ENCODE assay signal across 14 cellular contexts in genomic region chr5:55986931-55987330, GRCh38. TPM values are rescaled to one million over a fixed set of nuclear protein-coding genes. Genes with fewer than 3 reads are reported as not detected.
DNase-seq lines count a peak whose midpoint lies in the region; ATAC-seq, FAIRE-seq and TF ChIP-seq lines count a peak whose summit lies in the region.
"Had no signal": no experiment of that assay in that cellular context is flagged by ENCODE, and none has a peak within 500 bp of the region (broad histone marks: within the 10 kb centered on the region; RNA-seq: fewer than 3 reads in every experiment).

No MANE protein-coding gene starts in this region.

- peaks cover 7% of the 10 kb centered on the region for H3K9me3 Mint-ChIP-seq in activated naive CD4-positive, alpha-beta T cell treated with anti-CD3 and anti-CD28 coated beads, Interleukin-2, amount 10 ng/mL, durations not matched to agents 7 days and 5 days
- peaks cover 0 to 5% of the 10 kb centered on the region in 2 donors for H3K9me3 Mint-ChIP-seq in activated naive CD4-positive, alpha-beta T cell treated with anti-CD3 and anti-CD28 coated beads, Interleukin-2, amount 50 U/mL, for 72 hours
- peaks cover 0 to 5% (median 0%) of the 10 kb centered on the region in 11 donors for H3K9me3 Mint-ChIP-seq in naive thymus-derived CD4-positive, alpha-beta T cell

- intact Hi-C loops in naive thymus-derived CD4-positive, alpha-beta T cell (cut with micrococcal nuclease) = no loop called here
- intact Hi-C loops in kidney (cut with DNase I) = no loop called here

- CTCF ChIA-PET in activated naive CD4-positive, alpha-beta T cell treated with anti-CD3 and anti-CD28 coated beads, Interleukin-2, amount 10 ng/mL, durations not matched to agents 7 days and 5 days (lab: Charles Lee) = interaction anchor here (1.0 kb wide), 2 partner anchors 9 to 113 kb away, joined by 3 read pairs; no protein-coding TSS in a partner anchor
- CTCF ChIA-PET in naive thymus-derived CD4-positive, alpha-beta T cell (lab: Charles Lee) = interaction anchor here (0.6 to 2.1 kb wide), 5 partner anchors 64 to 241 kb away, joined by 3 to 11 read pairs (median 4); no protein-coding TSS in a partner anchor

- peak overlapping the region; percentile 64 for H3K27ac ChIP-seq in naive thymus-derived CD4-positive, alpha-beta T cell (ENCODE audit: low read depth, low read length)
- H3K27ac ChIP-seq in kidney (ENCODE audit: low read depth in 2 of 2, low read length in 2 of 2) = no peak overlapping the region
- H3K27ac ChIP-seq: BLaER1, PC-9 had no signal

- H3K27me3 Mint-ChIP-seq in activated naive CD4-positive, alpha-beta T cell treated with anti-CD3 and anti-CD28 coated beads, Interleukin-2, amount 10 ng/mL, durations not matched to agents 7 days and 5 days = no peaks in the 10 kb centered on the region
- no peaks in the 10 kb centered on the region for H3K27me3 Mint-ChIP-seq in naive thymus-derived CD4-positive, alpha-beta T cell

- no peak overlapping the region for H3K4me3 Mint-ChIP-seq in activated naive CD4-positive, alpha-beta T cell treated with anti-CD3 and anti-CD28 coated beads, Interleukin-2, amount 10 ng/mL, durations not matched to agents 7 days and 5 days
- peak overlapping the region; percentile 19 to 99 (median 92) for H3K4me3 Mint-ChIP-seq in naive thymus-derived CD4-positive, alpha-beta T cell

- peaks cover 0 to 44% of the 10 kb centered on the region in 2 donors for H3K4me1 ChIP-seq in naive thymus-derived CD4-positive, alpha-beta T cell (ENCODE audit: control insufficient read depth in 2 of 2, insufficient read depth in 2 of 2, low read length in 2 of 2)
- H3K4me1 ChIP-seq in kidney (ENCODE audit: control insufficient read depth in 1 of 2, insufficient read depth in 1 of 2, low read depth in 1 of 2, low read length in 2 of 2) = peaks cover 5 to 6% of the 10 kb centered on the region in 2 donors

- no peak for ATAC-seq in activated naive CD4-positive, alpha-beta T cell treated with anti-CD3 and anti-CD28 coated beads, Interleukin-2, amount 50 U/mL, for 72 hours
- no peak for ATAC-seq in naive thymus-derived CD4-positive, alpha-beta T cell

- H3K36me3 ChIP-seq in naive thymus-derived CD4-positive, alpha-beta T cell (ENCODE audit: control insufficient read depth in 2 of 3, insufficient read depth in 3 of 3, low read length in 3 of 3) = peaks cover 0 to 7% (median 0%) of the 10 kb centered on the region in 3 experiments
- no peaks in the 10 kb centered on the region for H3K36me3 ChIP-seq in kidney (ENCODE audit: control insufficient read depth in 1 of 2, insufficient read depth in 2 of 2, low read length in 2 of 2)

- peaks cover 94% of the 10 kb centered on the region for H3K4me1 Mint-ChIP-seq in activated naive CD4-positive, alpha-beta T cell treated with anti-CD3 and anti-CD28 coated beads, Interleukin-2, amount 10 ng/mL, durations not matched to agents 7 days and 5 days
- H3K4me1 Mint-ChIP-seq in naive thymus-derived CD4-positive, alpha-beta T cell = peaks cover 49 to 99% (median 87%) of the 10 kb centered on the region in 7 donors

- no peak for TF ChIP-seq POLR2A in erythroblast (IDR thresholded peaks at IDR 0.05; ENCODE audit: low read length)

- POLR2A ChIA-PET in naive thymus-derived CD4-positive, alpha-beta T cell (lab: Charles Lee) = interaction anchor here (0.6 to 3.8 kb wide), 9 partner anchors 8 to 115 kb away, joined by 3 to 18 read pairs (median 3); partner anchors contain the start of gene IL6ST

- no peak for TF ChIP-seq CTCF in kidney (IDR thresholded peaks at IDR 0.05; ENCODE audit: borderline replicate concordance, extremely low read depth, insufficient read depth)

- H3K9ac ChIP-seq in kidney (ENCODE audit: low read length in 2 of 2) = no peak overlapping the region
- H3K9ac ChIP-seq: BLaER1 had no signal

- no peaks in the 10 kb centered on the region for H3K9me3 ChIP-seq in naive thymus-derived CD4-positive, alpha-beta T cell (ENCODE audit: control insufficient read depth in 2 of 3, low read length in 3 of 3)
- H3K9me3 ChIP-seq in kidney (ENCODE audit: control insufficient read depth in 1 of 2, low read length in 2 of 2) = no peaks in the 10 kb centered on the region

- DNase-seq in activated naive CD4-positive, alpha-beta T cell treated with anti-CD3 and anti-CD28 coated beads, Interleukin-2, amount 10 ng/mL, durations not matched to agents 7 days and 5 days = no peak
- no peak for DNase-seq in activated naive CD4-positive, alpha-beta T cell treated with anti-CD3 and anti-CD28 coated beads, Interleukin-2, amount 50 U/mL, for 16 hours
- DNase-seq in GM19239 (ENCODE audit: insufficient read length, low spot score) (no peak), kidney (no peak), erythroblast (lab: John Stamatoyannopoulos, UW) (no peak)
- DNase-seq in activated naive CD4-positive, alpha-beta T cell treated with anti-CD3 and anti-CD28 coated beads, Interleukin-2, amount 50 U/mL, for 72 hours (ENCODE audit: low spot score in 2 of 2) = no peak
- DNase-seq in naive thymus-derived CD4-positive, alpha-beta T cell = no peak
- DNase-seq in stimulated activated CD4-positive, alpha-beta T cell treated with anti-CD3 and anti-CD28 coated beads, Interleukin-1b, Interleukin-23, amount 100 ng/mL, for 48 hours = no peak
- DNase-seq: COR-L47, KBM-7, NCI-H1092 treated with DMSO at 0.1 percent for 48 hours, NCI-H1694, PC-9 had no signal

- FAIRE-seq in GM19239 (lab: Jason Lieb, UNC) = peak; percentile 37
- no peak for FAIRE-seq in kidney (lab: Jason Lieb, UNC)

- peaks cover 67% of the 10 kb centered on the region for H3K36me3 Mint-ChIP-seq in activated naive CD4-positive, alpha-beta T cell treated with anti-CD3 and anti-CD28 coated beads, Interleukin-2, amount 10 ng/mL, durations not matched to agents 7 days and 5 days
- H3K36me3 Mint-ChIP-seq in activated naive CD4-positive, alpha-beta T cell treated with anti-CD3 and anti-CD28 coated beads, Interleukin-2, amount 50 U/mL, for 72 hours = peaks cover 10 to 35% of the 10 kb centered on the region in 2 donors
- H3K36me3 Mint-ChIP-seq in naive thymus-derived CD4-positive, alpha-beta T cell = peaks cover 9 to 39% (median 34%) of the 10 kb centered on the region in 5 donors

- no peak overlapping the region for H3K4me3 ChIP-seq in naive thymus-derived CD4-positive, alpha-beta T cell (ENCODE audit: low read length)
- no peak overlapping the region for H3K4me3 ChIP-seq in kidney (ENCODE audit: low read length in 2 of 2)
- H3K4me3 ChIP-seq: BLaER1, PC-9 had no signal

- peak overlapping the region; percentile 73 for H3K27ac Mint-ChIP-seq in activated naive CD4-positive, alpha-beta T cell treated with anti-CD3 and anti-CD28 coated beads, Interleukin-2, amount 10 ng/mL, durations not matched to agents 7 days and 5 days
- peak overlapping the region; percentile 60 to 82 for H3K27ac Mint-ChIP-seq in activated naive CD4-positive, alpha-beta T cell treated with anti-CD3 and anti-CD28 coated beads, Interleukin-2, amount 50 U/mL, for 72 hours
- H3K27ac Mint-ChIP-seq in naive thymus-derived CD4-positive, alpha-beta T cell = peak overlapping the region in 8 of 9 donors; percentile 25 to 98 (median 88)

- H3K27me3 ChIP-seq in naive thymus-derived CD4-positive, alpha-beta T cell (ENCODE audit: control insufficient read depth in 2 of 2, insufficient read depth in 2 of 2, low read length in 2 of 2) = no peaks in the 10 kb centered on the region
- H3K27me3 ChIP-seq: BLaER1 had no signal

RNA-seq across cellular contexts. Expression of gene IL6ST, which starts 7.8 kb away (rescaled TPM):
- 10 to 100 TPM; 47.8 to 84.0 TPM for total RNA-seq in activated naive CD4-positive, alpha-beta T cell treated with anti-CD3 and anti-CD28 coated beads, Interleukin-2, amount 50 U/mL, for 72 hours
- 100 to 1,000 TPM; 101 to 372 (median 346) TPM for total RNA-seq in naive thymus-derived CD4-positive, alpha-beta T cell
- 100 to 1,000 TPM; 130 to 148 TPM for polyA plus RNA-seq in naive thymus-derived CD4-positive, alpha-beta T cell
- 378 TPM for total RNA-seq in kidney
- 39.2 TPM for polyA plus RNA-seq in kidney (ENCODE audit: insufficient read depth, low read depth, low replicate concordance)
